In genomic region chr12:52524241-52524897, GRCh38 we compare ENCODE assay signal across 21 cellular contexts. TPM values are rescaled to one million over a fixed set of nuclear protein-coding genes. Genes with fewer than 3 reads are reported as not detected.
DNase-seq lines count a peak whose midpoint lies in the region; TF ChIP-seq lines count a peak whose summit lies in the region.
"Had no signal": no experiment of that assay in that cellular context is flagged by ENCODE, and none has a peak within 500 bp of the region (broad histone marks: within the 10 kb centered on the region; RNA-seq: fewer than 3 reads in every experiment).

No MANE protein-coding gene starts in this region.

- H3K4me3 ChIP-seq in esophagus muscularis mucosa: no peak overlapping the region
- H3K4me3 ChIP-seq: ascending aorta, BLaER1, GM12878, lower lobe of right lung, tibial nerve had no signal

- H3K36me3 ChIP-seq in esophagus muscularis mucosa: no peaks in the 10 kb centered on the region
- H3K36me3 ChIP-seq: ascending aorta, BLaER1, lower lobe of right lung, tibial nerve had no signal

- H3K27me3 Mint-ChIP-seq in type B pancreatic cell: peaks cover 4% of the 10 kb centered on the region

- peaks cover 0 to 7% (median 0%) of the 10 kb centered on the region in 4 donors for H3K4me1 ChIP-seq in esophagus muscularis mucosa
- H3K4me1 ChIP-seq: ascending aorta, lower lobe of right lung had no signal

- no peaks in the 10 kb centered on the region for H3K4me1 Mint-ChIP-seq in type B pancreatic cell (ENCODE audit: unreplicated experiment)
- H3K4me1 Mint-ChIP-seq: naive B cell had no signal

- TF ChIP-seq CTCF in esophagus muscularis mucosa (IDR thresholded peaks at IDR 0.05) (no peak), type B pancreatic cell (conservative IDR thresholded peaks at IDR 0.05) (no peak)

- no peaks in the 10 kb centered on the region for H3K9me3 Mint-ChIP-seq in type B pancreatic cell
- H3K9me3 Mint-ChIP-seq: activated naive CD4-positive, alpha-beta T cell treated with anti-CD3 and anti-CD28 coated beads for 36 hours; HFFc6; naive B cell; stimulated activated effector memory CD8-positive, alpha-beta T cell treated with anti-CD3 and anti-CD28 coated beads, Interleukin-12 subunit alpha, Interleukin-12 subunit beta, amount 100 ng/mL, for 72 hours had no signal

- H3K27ac ChIP-seq in esophagus muscularis mucosa (replicated peaks in 1 of 4): no peak overlapping the region
- H3K27ac ChIP-seq: ascending aorta, BLaER1, lower lobe of right lung, tibial nerve had no signal

- TF ChIP-seq EP300 in esophagus muscularis mucosa (IDR thresholded peaks at IDR 0.05): no peak

- TF ChIP-seq POLR2A in esophagus muscularis mucosa (IDR thresholded peaks at IDR 0.05; ENCODE audit: low read depth): no peak

- intact Hi-C loops in esophagus muscularis mucosa (cut with DNase I): no loop called here

- peaks cover 0 to 6% (median 0%) of the 10 kb centered on the region in 4 donors for H3K27me3 ChIP-seq in esophagus muscularis mucosa
- H3K27me3 ChIP-seq: ascending aorta, BLaER1, tibial nerve had no signal

- no peak overlapping the region for H3K27ac Mint-ChIP-seq in type B pancreatic cell
- H3K27ac Mint-ChIP-seq: activated naive CD4-positive, alpha-beta T cell treated with anti-CD3 and anti-CD28 coated beads for 36 hours; HFFc6; naive B cell; stimulated activated effector memory CD8-positive, alpha-beta T cell treated with anti-CD3 and anti-CD28 coated beads, Interleukin-12 subunit alpha, Interleukin-12 subunit beta, amount 100 ng/mL, for 72 hours had no signal

- no peaks in the 10 kb centered on the region for H3K9me3 ChIP-seq in esophagus muscularis mucosa
- H3K9me3 ChIP-seq: ascending aorta, BLaER1, lower lobe of right lung, tibial nerve had no signal

- H3K4me3 Mint-ChIP-seq in type B pancreatic cell: no peak overlapping the region
- H3K4me3 Mint-ChIP-seq: activated naive CD4-positive, alpha-beta T cell treated with anti-CD3 and anti-CD28 coated beads for 36 hours; HFFc6; naive B cell; stimulated activated effector memory CD8-positive, alpha-beta T cell treated with anti-CD3 and anti-CD28 coated beads, Interleukin-12 subunit alpha, Interleukin-12 subunit beta, amount 100 ng/mL, for 72 hours had no signal

- H3K36me3 Mint-ChIP-seq in type B pancreatic cell: no peaks in the 10 kb centered on the region
- H3K36me3 Mint-ChIP-seq: naive B cell; stimulated activated effector memory CD8-positive, alpha-beta T cell treated with anti-CD3 and anti-CD28 coated beads, Interleukin-12 subunit alpha, Interleukin-12 subunit beta, amount 100 ng/mL, for 72 hours had no signal

- DNase-seq in activated CD8-positive, alpha-beta memory T cell treated with anti-CD3 and anti-CD28 coated beads for 24 hours: peak; percentile 26
- DNase-seq in activated CD8-positive, alpha-beta memory T cell treated with anti-CD3 and anti-CD28 coated beads, Interleukin-2, amount 50 U/mL, for 4 hours: no peak
- DNase-seq in esophagus muscularis mucosa (ENCODE audit: extremely low spot score) (peak; percentile 88), type B pancreatic cell (ENCODE audit: extremely low spot score, unreplicated experiment) (peak; percentile 15), NCI-H128 (lab: John Stamatoyannopoulos, UW; ENCODE audit: unreplicated experiment) (no peak)
- DNase-seq in stimulated activated CD4-positive, alpha-beta T cell treated with anti-CD3 and anti-CD28 coated beads, Interleukin-4, amount 100 ng/mL, for 24 hours: no peak
- DNase-seq: activated naive CD4-positive, alpha-beta T cell treated with anti-CD3 and anti-CD28 coated beads for 36 hours; GDM1; lower lobe of right lung; naive B cell; NCI-H1105; NCI-H69; posterior cingulate gyrus had no signal

- WGBS in esophagus muscularis mucosa: 50% methylated on average over 4 of the region's 6 CpGs

RNA-seq across cellular contexts. Expression of gene KRT5, which starts 4.2 kb away (rescaled TPM):
- 1 to 10 TPM in 1 of 4 donors, under 1 TPM in 1, not detected in 2; 0.46 to 1.2 TPM for total RNA-seq in esophagus muscularis mucosa
- 13.0 and 25.0 TPM in 2 replicates for total RNA-seq in type B pancreatic cell (ENCODE audit: low replicate concordance)
- total RNA-seq: activated naive CD4-positive, alpha-beta T cell treated with anti-CD3 and anti-CD28 coated beads for 36 hours; glomerular endothelial cell; GM12878; HFFc6 had no signal

RNA-seq across cellular contexts. Expression of gene KRT71, which starts 28.6 kb away (rescaled TPM):
- not detected for total RNA-seq in esophagus muscularis mucosa
- 0.50 TPM in 1 of 2 replicates, not detected in the other for total RNA-seq in type B pancreatic cell (ENCODE audit: low replicate concordance)
- total RNA-seq: A172; activated naive CD4-positive, alpha-beta T cell treated with anti-CD3 and anti-CD28 coated beads for 36 hours; ascending aorta; glomerular endothelial cell; GM12878; HFFc6; lower lobe of right lung; tibial nerve had no signal

RNA-seq across cellular contexts. Expression of gene KRT6A, which starts 31.3 kb away (rescaled TPM):
- total RNA-seq in esophagus muscularis mucosa (1 to 10 TPM in 1 of 4 donors, not detected in 3; 5.4 TPM), type B pancreatic cell (ENCODE audit: low replicate concordance) (9.9 and 41.6 TPM in 2 replicates)
- total RNA-seq: A172; activated naive CD4-positive, alpha-beta T cell treated with anti-CD3 and anti-CD28 coated beads for 36 hours; glomerular endothelial cell; GM12878; HFFc6 had no signal

RNA-seq across cellular contexts. Expression of gene KRT74, which starts 49.3 kb away (rescaled TPM):
- not detected for total RNA-seq in esophagus muscularis mucosa
- 0.10 TPM in 1 of 2 replicates, not detected in the other for total RNA-seq in type B pancreatic cell (ENCODE audit: low replicate concordance)
- total RNA-seq: A172; activated naive CD4-positive, alpha-beta T cell treated with anti-CD3 and anti-CD28 coated beads for 36 hours; ascending aorta; glomerular endothelial cell; GM12878; HFFc6; lower lobe of right lung; tibial nerve had no signal

RNA-seq across cellular contexts. Expression of gene KRT6C, which starts 50.8 kb away (rescaled TPM):
- not detected for total RNA-seq in esophagus muscularis mucosa
- total RNA-seq in type B pancreatic cell (ENCODE audit: low replicate concordance): 0.19 and 0.31 TPM in 2 replicates
- total RNA-seq: A172; activated naive CD4-positive, alpha-beta T cell treated with anti-CD3 and anti-CD28 coated beads for 36 hours; ascending aorta; glomerular endothelial cell; GM12878; HFFc6; lower lobe of right lung; tibial nerve had no signal

Comparison
In these comparisons a context has a peak if more than half of its experiments do, and no peak if none do; other contexts are left out.
1. DNase-seq: peak in activated CD8-positive, alpha-beta memory T cell treated with anti-CD3 and anti-CD28 coated beads for 24 hours (single experiment), esophagus muscularis mucosa (single experiment) and type B pancreatic cell (single experiment); none in activated CD8-positive, alpha-beta memory T cell treated with anti-CD3 and anti-CD28 coated beads, Interleukin-2, amount 50 U/mL, for 4 hours (single experiment), stimulated activated CD4-positive, alpha-beta T cell treated with anti-CD3 and anti-CD28 coated beads, Interleukin-4, amount 100 ng/mL, for 24 hours (single experiment) and NCI-H128 (single experiment).